10 cellular contexts compared by ENCODE assay signal in genomic region chr12:51592034-51592705, GRCh38. TPM values are rescaled to one million over a fixed set of nuclear protein-coding genes. Genes with fewer than 3 reads are reported as not detected.
DNase-seq lines count a peak whose midpoint lies in the region; ATAC-seq, FAIRE-seq and TF ChIP-seq lines count a peak whose summit lies in the region.
"Had no signal": no experiment of that assay in that cellular context is flagged by ENCODE, and none has a peak within 500 bp of the region (broad histone marks: within the 10 kb centered on the region; RNA-seq: fewer than 3 reads in every experiment).

No MANE protein-coding gene starts in this region.

- H3K4me3 ChIP-seq in BJ (ENCODE audit: low read depth, low read length), result peak overlapping the region; percentile 67
- H3K4me3 ChIP-seq in astrocyte (ENCODE audit: insufficient read depth, low read depth, low read length), result peak overlapping the region; percentile 85
- peak overlapping the region; percentile 71 for H3K4me3 ChIP-seq in mesodermal cell (ENCODE audit: extremely low read depth, insufficient read depth, low read length, poor library complexity, severe bottlenecking)
- H3K4me3 ChIP-seq in esophagus muscularis mucosa, result no peak overlapping the region
- H3K4me3 ChIP-seq in coronary artery, result no peak overlapping the region

- H3K36me3 Mint-ChIP-seq in astrocyte (ENCODE audit: low read depth, unreplicated experiment), result no peaks in the 10 kb centered on the region

- peak overlapping the region; percentile 90 for H3K4me3 Mint-ChIP-seq in astrocyte (ENCODE audit: unreplicated experiment)

- H3K4me2 ChIP-seq in astrocyte (ENCODE audit: low read length), result peak overlapping the region; percentile 94

- TF ChIP-seq POLR2A in esophagus muscularis mucosa (IDR thresholded peaks at IDR 0.05; ENCODE audit: low read depth), result no peak

- peaks cover 47% of the 10 kb centered on the region for H4K20me1 ChIP-seq in astrocyte (ENCODE audit: insufficient read depth, low read length)

- peak overlapping the region; percentile 87 for H3K9ac ChIP-seq in astrocyte (ENCODE audit: low read length)

- H3K9me3 Mint-ChIP-seq in astrocyte (ENCODE audit: unreplicated experiment), result no peaks in the 10 kb centered on the region

- H3K9me3 ChIP-seq in astrocyte (ENCODE audit: insufficient read depth, low read depth, low read length), result no peaks in the 10 kb centered on the region
- no peaks in the 10 kb centered on the region for H3K9me3 ChIP-seq in mesodermal cell (ENCODE audit: control insufficient read depth, low read length)
- no peaks in the 10 kb centered on the region for H3K9me3 ChIP-seq in esophagus muscularis mucosa

- no peak for TF ChIP-seq EP300 in esophagus muscularis mucosa (IDR thresholded peaks at IDR 0.05)

- TF ChIP-seq CTCF in BJ (IDR thresholded peaks at IDR 0.05; ENCODE audit: insufficient read depth, low read depth, low read length) (no peak), astrocyte (IDR thresholded peaks at IDR 0.05; ENCODE audit: insufficient read depth, low read depth, low read length) (no peak), esophagus muscularis mucosa (IDR thresholded peaks at IDR 0.05) (no peak), coronary artery (IDR thresholded peaks at IDR 0.05) (no peak)

- H3K36me3 ChIP-seq in BJ (ENCODE audit: control insufficient read depth, insufficient read depth, low read length) (no peaks in the 10 kb centered on the region), astrocyte (ENCODE audit: insufficient read depth, low read length) (no peaks in the 10 kb centered on the region), mesodermal cell (ENCODE audit: control insufficient read depth, insufficient read depth, low read length) (no peaks in the 10 kb centered on the region), esophagus muscularis mucosa (no peaks in the 10 kb centered on the region)

- WGBS in mesodermal cell (ENCODE audit: insufficient coverage in 2 of 2), 2 experiments, result 3 to 8% methylated on average over 6 to 8 of the region's 11 CpGs
- 1% methylated on average over 11 of the region's 11 CpGs for WGBS in esophagus muscularis mucosa

- peaks cover 38% of the 10 kb centered on the region for H3K79me2 ChIP-seq in astrocyte (ENCODE audit: insufficient read depth, low read length)

- peak overlapping the region; percentile 27 for H2AFZ ChIP-seq in astrocyte (ENCODE audit: low read depth, low read length)

- POLR2A ChIA-PET in BJ (lab: Charles Lee), result interaction anchor here (0.6 kb wide), 1 partner anchor 86 kb away, joined by 3 read pairs; no protein-coding TSS in a partner anchor

- FAIRE-seq in astrocyte (lab: Jason Lieb, UNC), result peak; percentile 26

- peaks cover 7% of the 10 kb centered on the region for H3K27me3 Mint-ChIP-seq in astrocyte (ENCODE audit: low read depth, unreplicated experiment)

- CTCF ChIA-PET in BJ (lab: Yijun Ruan, JAX), result interaction anchor here (1.1 to 1.4 kb wide), 4 partner anchors 86 to 283 kb away, joined by 3 to 7 read pairs (median 4); a partner anchor contains a TSS

- peaks cover 3% of the 10 kb centered on the region for H3K4me1 ChIP-seq in astrocyte (ENCODE audit: insufficient read depth, low read length)
- H3K4me1 ChIP-seq in mesodermal cell (ENCODE audit: control insufficient read depth, insufficient read depth, low read length, poor library complexity, severe bottlenecking), result peaks cover 4% of the 10 kb centered on the region
- peaks cover 4 to 19% (median 16%) of the 10 kb centered on the region in 4 donors for H3K4me1 ChIP-seq in esophagus muscularis mucosa
- H3K4me1 ChIP-seq: foreskin keratinocyte had no signal

- peak overlapping the region; percentile 77 for H3K27ac Mint-ChIP-seq in astrocyte (ENCODE audit: unreplicated experiment)

- ATAC-seq in HG02870 (IDR thresholded peaks at IDR 0.05; ENCODE audit: unreplicated experiment) (no peak), GM21529 (IDR thresholded peaks at IDR 0.05; ENCODE audit: unreplicated experiment) (no peak)

- H3K4me1 Mint-ChIP-seq in astrocyte (ENCODE audit: low read depth, unreplicated experiment), result peaks cover 3% of the 10 kb centered on the region

- peak overlapping the region; percentile 65 for H3K27ac ChIP-seq in astrocyte (ENCODE audit: low read depth, low read length)
- no peak overlapping the region for H3K27ac ChIP-seq in mesodermal cell (ENCODE audit: low read depth, low read length, severe bottlenecking)
- no peak overlapping the region for H3K27ac ChIP-seq in esophagus muscularis mucosa (replicated peaks in 1 of 4)
- no peak overlapping the region for H3K27ac ChIP-seq in coronary artery
- H3K27ac ChIP-seq: foreskin keratinocyte had no signal

- DNase-seq in BJ (ENCODE audit: low read depth) (peak; percentile 68), HS-27A (ENCODE audit: low read depth) (peak; percentile 68), astrocyte (ENCODE audit: low read depth) (peak; percentile 81), esophagus muscularis mucosa (ENCODE audit: extremely low spot score) (no peak), coronary artery (ENCODE audit: low spot score) (no peak)
- DNase-seq: activated CD4-positive, alpha-beta T cell treated with anti-CD3 and anti-CD28 coated beads for 1 hour had no signal

- H3K27me3 ChIP-seq in BJ (ENCODE audit: control insufficient read depth, insufficient read depth, low read length), result no peaks in the 10 kb centered on the region
- H3K27me3 ChIP-seq in astrocyte (ENCODE audit: insufficient read depth, low read length), result no peaks in the 10 kb centered on the region
- H3K27me3 ChIP-seq in esophagus muscularis mucosa, result peaks cover 0 to 55% (median 13%) of the 10 kb centered on the region in 4 donors

- intact Hi-C loops in esophagus muscularis mucosa (cut with DNase I), result no loop called here

RNA-seq across cellular contexts. Expression of gene SCN8A, which starts 1.1 kb away (rescaled TPM):
- polyA plus RNA-seq in BJ (2011; rRNA removed), result 19.6 and 22.8 TPM in 2 replicates
- 71.4 and 75.8 TPM in 2 replicates for polyA minus RNA-seq in BJ (2011; rRNA and poly(A)+ RNA removed)
- total RNA-seq in astrocyte (6.5 and 6.9 TPM in 2 replicates), esophagus muscularis mucosa (under 1 TPM; 0.26 to 0.42 (median 0.31) TPM)
- polyA plus RNA-seq in mesodermal cell (2013, experiment 1 of 2), result 3.1 TPM
- 2.1 TPM for polyA plus RNA-seq in mesodermal cell (2013, experiment 2 of 2)

Comparison
In these comparisons a context has a peak if more than half of its experiments do, and no peak if none do; other contexts are left out.
1. DNase-seq: peak in BJ (single experiment), HS-27A (single experiment) and astrocyte (single experiment); none in esophagus muscularis mucosa (single experiment) and coronary artery (single experiment).
2. H3K4me3 ChIP-seq: peak in BJ (single experiment), astrocyte (single experiment) and mesodermal cell (single experiment); none in esophagus muscularis mucosa (0 of 4) and coronary artery (single experiment).